Comparison of ENCODE assay signal across 14 cellular contexts in the genomic region with DNA sequence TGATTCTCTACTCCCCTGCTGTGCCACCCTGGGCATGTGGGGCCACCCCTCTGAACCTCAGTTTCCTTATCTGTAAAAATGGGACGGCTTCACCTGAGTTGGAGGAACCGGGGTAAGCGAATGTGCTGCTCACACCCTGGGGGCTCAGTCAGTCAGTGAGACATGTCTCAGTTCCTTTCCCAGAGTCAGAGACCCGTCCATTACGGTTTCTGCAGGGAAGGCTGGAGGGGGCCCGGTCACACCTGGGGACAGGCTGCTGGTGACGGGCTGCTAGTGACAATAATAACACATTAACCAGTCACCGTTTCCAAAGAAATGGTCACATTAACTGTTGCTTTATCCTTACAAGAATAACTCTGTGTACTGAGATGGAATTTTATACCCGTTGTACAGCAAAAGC.
"Had no signal": no experiment of that assay in that cellular context is flagged by ENCODE, and none has a peak within 500 bp of the region (broad histone marks: within the 10 kb centered on the region; RNA-seq: fewer than 3 reads in every experiment).

No MANE protein-coding gene starts in this region.

- H3K4me1 ChIP-seq: esophagus squamous epithelium, gastrocnemius medialis, prostate gland, spleen, thyroid gland had no signal

- H3K4me3 Mint-ChIP-seq: activated naive CD8-positive, alpha-beta T cell treated with anti-CD3 and anti-CD28 coated beads for 36 hours; activated T-cell treated with anti-CD3 and anti-CD28 coated beads, Interleukin-2, amount 50 U/mL, for 24 hours; activated T-helper 17 cell treated with anti-CD3 and anti-CD28 coated beads, Interleukin-2, amount 50 U/mL, for 72 hours; endodermal cell; naive thymus-derived CD4-positive, alpha-beta T cell had no signal

- H3K4me1 Mint-ChIP-seq: activated naive CD8-positive, alpha-beta T cell treated with anti-CD3 and anti-CD28 coated beads for 36 hours; activated T-helper 17 cell treated with anti-CD3 and anti-CD28 coated beads, Interleukin-2, amount 50 U/mL, for 72 hours had no signal

- DNase-seq: activated CD4-positive, alpha-beta T cell treated with anti-CD3 and anti-CD28 coated beads for 1 hour; activated CD8-positive, alpha-beta memory T cell treated with anti-CD3 and anti-CD28 coated beads for 24 hours; cerebellar nuclear complex; cortex of kidney; esophagus squamous epithelium; spleen had no signal

- H3K9me3 ChIP-seq: esophagus squamous epithelium, gastrocnemius medialis, prostate gland, spleen, thyroid gland had no signal

- H3K9me3 Mint-ChIP-seq: activated naive CD8-positive, alpha-beta T cell treated with anti-CD3 and anti-CD28 coated beads for 36 hours; activated T-cell treated with anti-CD3 and anti-CD28 coated beads, Interleukin-2, amount 50 U/mL, for 24 hours; activated T-helper 17 cell treated with anti-CD3 and anti-CD28 coated beads, Interleukin-2, amount 50 U/mL, for 72 hours; endodermal cell had no signal

- H3K27ac Mint-ChIP-seq: activated naive CD8-positive, alpha-beta T cell treated with anti-CD3 and anti-CD28 coated beads for 36 hours; activated T-cell treated with anti-CD3 and anti-CD28 coated beads, Interleukin-2, amount 50 U/mL, for 24 hours; activated T-helper 17 cell treated with anti-CD3 and anti-CD28 coated beads, Interleukin-2, amount 50 U/mL, for 72 hours; endodermal cell; naive thymus-derived CD4-positive, alpha-beta T cell had no signal

- H3K27ac ChIP-seq: esophagus squamous epithelium, gastrocnemius medialis, prostate gland, spleen, thyroid gland had no signal

- H3K27me3 ChIP-seq: thyroid gland had no signal

- H3K36me3 ChIP-seq: esophagus squamous epithelium, gastrocnemius medialis, prostate gland, spleen, thyroid gland had no signal

- H3K36me3 Mint-ChIP-seq: activated naive CD8-positive, alpha-beta T cell treated with anti-CD3 and anti-CD28 coated beads for 36 hours; naive thymus-derived CD4-positive, alpha-beta T cell had no signal

- H3K4me3 ChIP-seq: esophagus squamous epithelium, gastrocnemius medialis, prostate gland, spleen, thyroid gland had no signal
